In the genomic region with DNA sequence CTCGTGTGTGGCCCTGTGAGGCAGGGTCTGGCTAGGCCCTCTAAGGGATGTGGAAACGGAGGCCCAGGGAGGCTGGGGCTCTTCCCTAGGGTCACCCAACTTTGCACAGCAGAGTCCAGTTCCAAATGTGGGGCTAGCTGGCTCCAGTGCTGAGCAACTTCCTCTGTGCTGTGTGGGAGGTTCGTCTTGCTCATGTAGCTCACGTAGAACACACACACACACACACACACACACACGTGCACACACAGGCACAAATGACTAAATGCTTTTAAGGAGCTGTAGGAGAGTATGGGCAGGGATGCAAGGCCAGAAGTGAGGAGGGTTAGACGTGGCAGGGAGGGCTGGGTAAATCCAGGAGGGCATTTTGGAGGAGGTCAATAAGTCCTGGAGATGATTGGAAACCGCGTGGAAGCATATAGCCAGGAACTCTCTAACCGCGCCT, we compare ENCODE assay signal across 9 cellular contexts.
A peak's percentile ranks its signal among the peaks of the same experiment; 100 is the strongest.
DNase-seq lines count a peak whose midpoint lies in the region; ATAC-seq lines count a peak whose summit lies in the region.
"Had no signal": no experiment of that assay in that cellular context is flagged by ENCODE, and none has a peak within 500 bp of the region (broad histone marks: within the 10 kb centered on the region; RNA-seq: fewer than 3 reads in every experiment).

No MANE protein-coding gene starts in this region.

- peak overlapping the region; percentile 56 for H3K4me3 Mint-ChIP-seq in dendritic cell treated with granulocyte-macrophage colony-stimulating factor and Interleukin-4, amounts not matched to agents 40 ng/mL and 50 ng/mL, for 4 days

- H3K27me3 ChIP-seq in mesendoderm (ENCODE audit: insufficient read depth, low read length, poor library complexity): no peaks in the 10 kb centered on the region

- H3K23ac ChIP-seq in mesendoderm (ENCODE audit: low read length): no peak overlapping the region

- peaks cover 11% of the 10 kb centered on the region for H3K27me3 Mint-ChIP-seq in dendritic cell treated with granulocyte-macrophage colony-stimulating factor and Interleukin-4, amounts not matched to agents 40 ng/mL and 50 ng/mL, for 4 days

- no peak overlapping the region for H3K56ac ChIP-seq in mesendoderm (ENCODE audit: low read length)

- H3K4me1 Mint-ChIP-seq in dendritic cell treated with granulocyte-macrophage colony-stimulating factor and Interleukin-4, amounts not matched to agents 40 ng/mL and 50 ng/mL, for 4 days (ENCODE audit: low read depth): peaks cover 64% of the 10 kb centered on the region

- peak; percentile 33 for DNase-seq in NAMALWA (ENCODE audit: low spot score)
- DNase-seq in stimulated activated CD4-positive, alpha-beta T cell treated with anti-CD3 and anti-CD28 coated beads, Interleukin-15, amount 100 ng/mL, for 24 hours: peak; percentile 40
- no peak for DNase-seq in mesendoderm
- DNase-seq in T-helper 9 cell: no peak
- no peak for DNase-seq in HPDE6-E6E7 (ENCODE audit: extremely low spot score)
- no peak for DNase-seq in KG1 (lab: John Stamatoyannopoulos, UW)

- H4K5ac ChIP-seq in mesendoderm (ENCODE audit: low read length): no peak overlapping the region

- WGBS in mesendoderm (ENCODE audit: extremely low coverage, insufficient coverage, low lambda C conversion rate): no CpG with 5 or more reads among the region's 10 CpGs

- H2BK15ac ChIP-seq in mesendoderm (replicated peaks; ENCODE audit: low read depth): no peak overlapping the region

- H3K4ac ChIP-seq in mesendoderm (ENCODE audit: low read depth, low read length): no peak overlapping the region

- no peaks in the 10 kb centered on the region for H3K79me2 ChIP-seq in mesendoderm (ENCODE audit: control insufficient read depth, insufficient read depth, low read length)

- H3K4me1 ChIP-seq in mesendoderm (ENCODE audit: control insufficient read depth, low read depth, low read length): no peaks in the 10 kb centered on the region

- H4K8ac ChIP-seq in mesendoderm (ENCODE audit: low read depth, low read length): no peak overlapping the region

- H3K4me3 ChIP-seq in mesendoderm (ENCODE audit: low read length): no peak overlapping the region
- H3K4me3 ChIP-seq: thoracic aorta had no signal

- no peak overlapping the region for H2BK120ac ChIP-seq in mesendoderm (ENCODE audit: low read depth, low read length)

- peak; percentile 2 for ATAC-seq in GM21423 (IDR thresholded peaks at IDR 0.05; ENCODE audit: unreplicated experiment)

- intact Hi-C loops in dendritic cell treated with granulocyte-macrophage colony-stimulating factor and Interleukin-4, amounts not matched to agents 40 ng/mL and 50 ng/mL, for 4 days (cut with micrococcal nuclease): loop anchor here (5.0 kb wide), 2 partner anchors 89 to 436 kb away; no protein-coding TSS in a partner anchor

- H3K9ac ChIP-seq in mesendoderm (ENCODE audit: low read length): no peak overlapping the region

- H2AK5ac ChIP-seq in mesendoderm (ENCODE audit: low read length): no peak overlapping the region

- peak overlapping the region; percentile 84 for H3K27ac Mint-ChIP-seq in dendritic cell treated with granulocyte-macrophage colony-stimulating factor and Interleukin-4, amounts not matched to agents 40 ng/mL and 50 ng/mL, for 4 days

- H3K27ac ChIP-seq in mesendoderm (ENCODE audit: low read depth, low read length): no peak overlapping the region
- H3K27ac ChIP-seq: thoracic aorta had no signal

- H3K36me3 ChIP-seq in mesendoderm (ENCODE audit: control insufficient read depth, insufficient read depth, low read length): no peaks in the 10 kb centered on the region
- H3K36me3 ChIP-seq: thoracic aorta had no signal

- H3K79me1 ChIP-seq in mesendoderm (ENCODE audit: low read length): no peaks in the 10 kb centered on the region

- H3K18ac ChIP-seq in mesendoderm (ENCODE audit: low read length): no peak overlapping the region

- no peaks in the 10 kb centered on the region for H3K36me3 Mint-ChIP-seq in dendritic cell treated with granulocyte-macrophage colony-stimulating factor and Interleukin-4, amounts not matched to agents 40 ng/mL and 50 ng/mL, for 4 days (ENCODE audit: low read depth)

- H3K4me2 ChIP-seq in mesendoderm (ENCODE audit: low read length): no peak overlapping the region

- H2BK5ac ChIP-seq in mesendoderm (ENCODE audit: low read length): no peak overlapping the region

- no peaks in the 10 kb centered on the region for H3K9me3 Mint-ChIP-seq in dendritic cell treated with granulocyte-macrophage colony-stimulating factor and Interleukin-4, amounts not matched to agents 40 ng/mL and 50 ng/mL, for 4 days

Comparison
In these comparisons a context has a peak if more than half of its experiments do, and no peak if none do; other contexts are left out.
1. DNase-seq: peak in NAMALWA (single experiment) and stimulated activated CD4-positive, alpha-beta T cell treated with anti-CD3 and anti-CD28 coated beads, Interleukin-15, amount 100 ng/mL, for 24 hours (single experiment); none in mesendoderm (single experiment), T-helper 9 cell (single experiment), HPDE6-E6E7 (single experiment) and KG1 (single experiment).